In genomic region chr19:14089662-14090508, GRCh38 we compare ENCODE assay signal across 8 cellular contexts. TPM values are rescaled to one million over a fixed set of nuclear protein-coding genes. Genes with fewer than 3 reads are reported as not detected.
DNase-seq lines count a peak whose midpoint lies in the region; ATAC-seq, FAIRE-seq and TF ChIP-seq lines count a peak whose summit lies in the region.

No MANE protein-coding gene starts in this region.

- peaks cover 0 to 3% of the 10 kb centered on the region in 2 experiments; a peak in 1 of 4 replicates for H3K36me3 ChIP-seq in HCT116 (ENCODE audit: control insufficient read depth in 1 of 2, insufficient read depth in 2 of 2, low read length in 2 of 2)

- peak; percentile 9 for TF ChIP-seq CTCF in D721Med (IDR thresholded peaks at IDR 0.05; ENCODE audit: insufficient read depth, missing control alignments)
- no peak for TF ChIP-seq CTCF in HCT116 (IDR thresholded peaks at IDR 0.05 in 2 of 3, conservative IDR thresholded peaks at IDR 0.05 in 1 of 3; ENCODE audit: borderline replicate concordance in 1 of 3, insufficient read depth in 1 of 3, low read depth in 2 of 3, low read length in 2 of 3)

- peak overlapping the region; percentile 82 for H3K4me2 ChIP-seq in HCT116 (ENCODE audit: low read length)

- intact Hi-C loops in HCT116 (cut with micrococcal nuclease): no loop called here
- intact Hi-C loops in Right ventricle myocardium superior (cut with DNase I): no loop called here
- intact Hi-C loops in posterior cingulate gyrus (cut with DNase I): no loop called here

- no peak for DNase-seq in D721Med (ENCODE audit: insufficient read length, low spot score)
- no peak for DNase-seq in HCT116 (ENCODE audit: low read depth, low spot score)
- DNase-seq in RKO (ENCODE audit: low spot score): peak; percentile 62
- peak; percentile 64 for DNase-seq in activated naive CD4-positive, alpha-beta T cell treated with anti-CD3 and anti-CD28 coated beads, Interleukin-2, amount 50 U/mL, for 16 hours
- peak; percentile 76 for DNase-seq in Right ventricle myocardium superior
- peak in 6 of 10 donors; percentile 35 to 92 (median 52) for DNase-seq in posterior cingulate gyrus
- DNase-seq in NCI-H524 treated with DMSO at 0.1 percent for 48 hours (lab: John Stamatoyannopoulos, UW): no peak
- no peak for DNase-seq in superior temporal gyrus (ENCODE audit: extremely low spot score)

- H3K79me2 ChIP-seq in HCT116 (ENCODE audit: insufficient read depth, low read length): no peaks in the 10 kb centered on the region

- POLR2A ChIA-PET in HCT116 (lab: Charles Lee): interaction anchor here (1.8 kb wide), 1 partner anchor 9 kb away, joined by 4 read pairs; no protein-coding TSS in a partner anchor

- no peaks in the 10 kb centered on the region for H3K27me3 ChIP-seq in HCT116 (ENCODE audit: insufficient read depth, low read length)

- no peaks in the 10 kb centered on the region for H4K20me1 ChIP-seq in HCT116 (ENCODE audit: insufficient read depth)

- BruUV-seq in HCT116 (replicated peaks; lab: Mats Ljungman, UMichigan): no TSS peak

- CTCF ChIA-PET in HCT116 (lab: Charles Lee): interaction anchor here (1.4 kb wide), 1 partner anchor 18 kb away, joined by 3 read pairs; the partner anchor contains the start of gene MISP3

- H3K9ac ChIP-seq in HCT116 (ENCODE audit: low read length): peak overlapping the region; percentile 53; the same call in 1 of the 2 replicates

- H3K4me3 ChIP-seq in HCT116 (replicated peaks in 1 of 2; ENCODE audit: low read depth in 1 of 2, low read length in 2 of 2): peak overlapping the region; percentile 45 to 58

- TF ChIP-seq RAD21 in HCT116 (IDR thresholded peaks at IDR 0.05; ENCODE audit: low read depth): no peak

- no peaks in the 10 kb centered on the region for H3K9me2 ChIP-seq in HCT116 (ENCODE audit: insufficient read depth)

- peak; percentile 18 for ATAC-seq in HCT116
- peak; percentile 8 for ATAC-seq in Right ventricle myocardium superior (ENCODE audit: poor library complexity)

- no peak for FAIRE-seq in D721Med (lab: Jason Lieb, UNC)

- peak overlapping the region; percentile 78 for H3K27ac ChIP-seq in HCT116 (ENCODE audit: low read depth, low read length)

- RAD21 ChIA-PET in HCT116 (lab: Charles Lee; ENCODE audit: low non-redundant PET in 1 of 2, low total read pairs in 2 of 2, uncharacterized antibody in 2 of 2, unreplicated experiment in 2 of 2): no interaction called here

- H3K4me1 ChIP-seq in HCT116 (ENCODE audit: control insufficient read depth in 1 of 2, insufficient read depth in 2 of 2, low read length in 2 of 2): peaks cover 12 to 19% of the 10 kb centered on the region in 2 experiments

- no peak for TF ChIP-seq POLR2A in HCT116 (IDR thresholded peaks at IDR 0.05; ENCODE audit: borderline replicate concordance, extremely low read depth, insufficient read depth, insufficient read length)

- H2AFZ ChIP-seq in HCT116 (ENCODE audit: low read depth, low read length, poor library complexity, severe bottlenecking): no peak overlapping the region

- H3K9me3 ChIP-seq in HCT116 (ENCODE audit: control insufficient read depth in 1 of 2, insufficient read depth in 1 of 2, low read depth in 1 of 2, low read length in 2 of 2): peaks cover 3 to 7% of the 10 kb centered on the region in 2 experiments; a peak in 1 of 4 replicates

TF ChIP-seq in HCT116, 20 proteins besides CTCF, POLR2A, EP300 and RAD21:
- TF ChIP-seq ZNF274 (IDR thresholded peaks at IDR 0.05; ENCODE audit: low read depth, low read length) (no peak), ZFX (IDR thresholded peaks at IDR 0.05) (peak; percentile 19; the same call in 1 of the 2 replicates), ELF1 (IDR thresholded peaks at IDR 0.05; ENCODE audit: borderline replicate concordance, low read depth) (no peak), MAX (IDR thresholded peaks at IDR 0.05) (no peak), ATF3 (IDR thresholded peaks at IDR 0.05) (no peak)
TF ChIP-seq in HCT116: peak in this region for 1.

RNA-seq across cellular contexts. Expression of gene SAMD1, which starts 0.7 kb away (rescaled TPM):
- total RNA-seq in HCT116 (2021; ENCODE audit: unreplicated experiment): 62.9 TPM
- 36.9 and 39.2 TPM in 2 replicates for polyA plus RNA-seq in HCT116 (2012)
- total RNA-seq in Right ventricle myocardium superior: 51.1 TPM

RNA-seq across cellular contexts. Expression of gene C19orf67, which starts 4.3 kb away (rescaled TPM):
- total RNA-seq in HCT116 (2021; ENCODE audit: unreplicated experiment) (not detected), Right ventricle myocardium superior (not detected)
- polyA plus RNA-seq in HCT116 (2012): not detected in 2 replicates

RNA-seq across cellular contexts. Expression of gene MISP3, which starts 17.3 kb away (rescaled TPM):
- total RNA-seq in HCT116 (2021; ENCODE audit: unreplicated experiment) (5.2 TPM), Right ventricle myocardium superior (7.9 TPM)
- polyA plus RNA-seq in HCT116 (2012): 3.8 and 5.6 TPM in 2 replicates

RNA-seq across cellular contexts. Expression of gene PRKACA, which starts 27.7 kb away (rescaled TPM):
- 95.7 TPM for total RNA-seq in HCT116 (2021; ENCODE audit: unreplicated experiment)
- polyA plus RNA-seq in HCT116 (2012): 64.0 and 66.0 TPM in 2 replicates
- 460 TPM for total RNA-seq in Right ventricle myocardium superior

RNA-seq across cellular contexts. Expression of gene PALM3, which starts 28.0 kb away (rescaled TPM):
- total RNA-seq in HCT116 (2021; ENCODE audit: unreplicated experiment): 3.3 TPM
- 1.3 and 2.6 TPM in 2 replicates for polyA plus RNA-seq in HCT116 (2012)
- total RNA-seq in Right ventricle myocardium superior: not detected

Comparison
In these comparisons a context has a peak if more than half of its experiments do, and no peak if none do; other contexts are left out.
1. DNase-seq: peak in RKO (single experiment), activated naive CD4-positive, alpha-beta T cell treated with anti-CD3 and anti-CD28 coated beads, Interleukin-2, amount 50 U/mL, for 16 hours (single experiment), Right ventricle myocardium superior (single experiment) and posterior cingulate gyrus (6 of 10); none in D721Med (single experiment), HCT116 (single experiment), NCI-H524 treated with DMSO at 0.1 percent for 48 hours (single experiment) and superior temporal gyrus (single experiment).